Comparison of ENCODE assay signal across 20 cellular contexts in genomic region chr2:208441951-208442350, GRCh38.
"Had no signal": no experiment of that assay in that cellular context is flagged by ENCODE, and none has a peak within 500 bp of the region (broad histone marks: within the 10 kb centered on the region; RNA-seq: fewer than 3 reads in every experiment).

No MANE protein-coding gene starts in this region.

- DNase-seq: stimulated activated CD4-positive, alpha-beta T cell treated with anti-CD3 and anti-CD28 coated beads, Interleukin-2, amount 100 ng/mL, for 48 hours; stimulated activated CD4-positive, alpha-beta T cell treated with anti-CD3 and anti-CD28 coated beads, Interleukin-4, amount 100 ng/mL, for 1 hour; stimulated activated CD4-positive, alpha-beta T cell treated with anti-CD3 and anti-CD28 coated beads, Interleukin-4, amount 100 ng/mL, for 24 hours; stimulated activated CD4-positive, alpha-beta T cell treated with anti-CD3 and anti-CD28 coated beads, Interleukin-4, amount 100 ng/mL, for 4 hours; stimulated activated CD8-positive, alpha-beta memory T cell treated with anti-CD3 and anti-CD28 coated beads, Interleukin-4, amount 100 ng/mL, for 48 hours; stimulated activated naive B cell treated with anti-CD40 and anti-IgM and Interleukin-4, amounts not matched to agents 10 μg/mL and 1 μg/mL and 100 μg/mL, for 72 hours; stimulated activated naive CD4-positive, alpha-beta T cell; stimulated activated naive CD4-positive, alpha-beta T cell treated with Interleukin-2 at 50 U/mL for 16 hours; stimulated activated naive CD8-positive, alpha-beta T cell treated with anti-CD3 and anti-CD28 coated beads, Interleukin-15, amount 100 ng/mL, for 72 hours; stimulated activated naive CD8-positive, alpha-beta T cell treated with anti-CD3 and anti-CD28 coated beads, Interleukin-15, Interleukin-2, amounts not matched to agents 100 U/mL and 50 U/mL, for 24 hours; stomach; substantia nigra; testis; thyroid gland; tibial artery; transverse colon; trophoblast cell; upper lobe of left lung; upper lobe of right lung; uterus had no signal
